Comparison of ENCODE assay signal across 26 cellular contexts in the genomic region with DNA sequence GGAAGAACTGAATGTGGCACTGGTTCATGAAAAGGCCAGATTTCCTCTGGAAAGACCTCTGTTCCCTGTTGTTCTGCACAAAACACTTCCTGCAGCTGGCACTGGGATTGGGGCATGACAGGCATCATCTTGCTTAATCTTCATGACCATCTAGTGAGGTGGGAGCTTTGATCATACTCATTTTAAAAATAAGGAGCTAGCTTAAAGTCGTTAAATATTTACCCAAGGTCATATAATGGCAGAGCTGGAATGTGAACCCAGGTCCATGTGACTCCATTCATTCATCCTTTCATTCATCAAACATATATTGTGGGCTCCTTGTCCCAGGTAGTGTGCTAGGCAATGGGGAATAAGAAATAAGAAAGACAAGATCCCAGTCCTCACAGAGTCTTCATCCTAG.
"Had no signal": no experiment of that assay in that cellular context is flagged by ENCODE, and none has a peak within 500 bp of the region (broad histone marks: within the 10 kb centered on the region; RNA-seq: fewer than 3 reads in every experiment).

No MANE protein-coding gene starts in this region.

- H3K36me3 ChIP-seq: esophagus squamous epithelium, prostate gland, thoracic aorta, tibial nerve, upper lobe of left lung had no signal

- H3K4me1 Mint-ChIP-seq: memory B cell; naive B cell; stimulated activated effector memory CD8-positive, alpha-beta T cell treated with anti-CD3 and anti-CD28 coated beads, Interleukin-12 subunit alpha, Interleukin-12 subunit beta, amount 100 ng/mL, for 72 hours had no signal

- H3K4me1 ChIP-seq: prostate gland had no signal

- ATAC-seq: effector memory CD8-positive, alpha-beta T cell; stimulated activated effector memory CD8-positive, alpha-beta T cell treated with anti-CD3 and anti-CD28 coated beads, Interleukin-12 subunit alpha, Interleukin-12 subunit beta, amount 100 ng/mL, for 72 hours; stimulated activated naive CD8-positive, alpha-beta T cell treated with anti-CD3 and anti-CD28 coated beads, Interleukin-15, Interleukin-2, amounts not matched to agents 100 U/mL and 50 U/mL, for 24 hours had no signal

- H3K4me3 Mint-ChIP-seq: effector memory CD8-positive, alpha-beta T cell; memory B cell; naive B cell; nephron progenitor cell; stimulated activated effector memory CD8-positive, alpha-beta T cell treated with anti-CD3 and anti-CD28 coated beads, Interleukin-12 subunit alpha, Interleukin-12 subunit beta, amount 100 ng/mL, for 72 hours had no signal

- H3K9me3 Mint-ChIP-seq: effector memory CD8-positive, alpha-beta T cell; memory B cell; nephron progenitor cell; stimulated activated effector memory CD8-positive, alpha-beta T cell treated with anti-CD3 and anti-CD28 coated beads, Interleukin-12 subunit alpha, Interleukin-12 subunit beta, amount 100 ng/mL, for 72 hours had no signal

- H3K36me3 Mint-ChIP-seq: memory B cell; naive B cell; stimulated activated effector memory CD8-positive, alpha-beta T cell treated with anti-CD3 and anti-CD28 coated beads, Interleukin-12 subunit alpha, Interleukin-12 subunit beta, amount 100 ng/mL, for 72 hours had no signal

- DNase-seq: caudate nucleus; cerebellar nuclear complex; cortex of kidney; effector memory CD8-positive, alpha-beta T cell; erythroblast; esophagus squamous epithelium; foreskin melanocyte; glutamatergic neuron; kidney; left cardiac atrium; left ventricle myocardium superior; naive B cell; nephron progenitor cell; nucleus accumbens; right cardiac atrium; stimulated activated CD4-positive, alpha-beta T cell treated with anti-CD3 and anti-CD28 coated beads, Interleukin-1b, Interleukin-23, amount 100 ng/mL, for 48 hours; stimulated activated CD4-positive, alpha-beta T cell treated with anti-CD3 and anti-CD28 coated beads, Interleukin-4, amount 100 ng/mL, for 1 hour; stimulated activated naive CD8-positive, alpha-beta T cell treated with anti-CD3 and anti-CD28 coated beads, Interleukin-15, Interleukin-2, amounts not matched to agents 100 U/mL and 50 U/mL, for 24 hours; upper lobe of left lung had no signal

- H3K27ac Mint-ChIP-seq: effector memory CD8-positive, alpha-beta T cell; memory B cell; stimulated activated effector memory CD8-positive, alpha-beta T cell treated with anti-CD3 and anti-CD28 coated beads, Interleukin-12 subunit alpha, Interleukin-12 subunit beta, amount 100 ng/mL, for 72 hours had no signal

- H3K4me3 ChIP-seq: esophagus squamous epithelium, lung, prostate gland, skin epidermis, thoracic aorta, tibial nerve, upper lobe of left lung had no signal

- H3K9me3 ChIP-seq: esophagus squamous epithelium, prostate gland, thoracic aorta, upper lobe of left lung had no signal

- H3K27me3 ChIP-seq: esophagus squamous epithelium, tibial nerve, upper lobe of left lung had no signal

- H3K27ac ChIP-seq: esophagus squamous epithelium, prostate gland, thoracic aorta, upper lobe of left lung had no signal
